1 cellular context compared by ENCODE assay signal in the genomic region with DNA sequence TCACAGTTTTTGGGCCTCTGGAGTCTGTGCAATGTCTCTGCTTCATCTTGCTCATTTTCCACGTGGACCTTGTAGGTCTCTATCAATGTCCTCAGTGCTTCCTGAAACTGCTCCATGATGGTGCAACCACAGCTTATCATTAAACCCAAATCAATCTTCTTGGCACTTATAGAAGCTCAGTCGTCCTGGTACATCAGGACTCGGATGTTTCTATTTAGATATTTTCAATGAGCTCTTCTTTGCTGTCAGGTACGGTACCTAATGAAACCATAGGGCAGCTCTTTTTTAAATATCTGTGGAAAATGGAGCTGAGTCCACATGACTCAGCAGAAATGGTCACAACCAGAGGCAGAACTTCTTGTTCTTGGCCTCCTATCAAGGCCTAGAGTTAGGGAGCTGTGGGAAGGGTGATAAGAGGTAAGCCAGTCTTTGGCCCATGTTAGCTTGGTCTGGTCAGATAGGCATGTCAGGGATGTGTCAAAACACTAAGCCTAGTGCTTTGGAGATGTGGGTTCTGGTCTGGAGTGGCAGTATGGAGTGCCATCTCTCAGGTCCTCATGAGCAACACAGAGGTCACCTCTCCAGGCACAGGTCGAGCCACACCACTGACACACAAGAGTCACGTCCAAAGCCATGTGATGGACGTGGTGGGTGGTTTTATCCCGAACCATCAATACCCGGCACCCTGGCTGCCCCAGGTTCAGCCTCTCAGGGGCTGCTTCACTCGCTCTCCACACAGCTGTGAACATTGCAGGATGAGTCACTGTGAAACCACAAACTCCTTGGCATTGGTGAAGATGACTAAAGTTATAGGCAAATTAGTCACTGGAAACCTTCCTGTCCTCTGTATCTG.
TF ChIP-seq lines count a peak whose summit lies in the region.

No MANE protein-coding gene starts in this region.

TF ChIP-seq in K562, 482 proteins besides CTCF, POLR2A, EP300 and RAD21 (continued from another document and continues in another):
- TF ChIP-seq BMI1 (IDR thresholded peaks at IDR 0.05; ENCODE audit: low read length): no peak
- no peak for TF ChIP-seq PREB (CRISPR knock-in tag; IDR thresholded peaks at IDR 0.05)
- peak; percentile 73 to 81 for TF ChIP-seq MNT (conservative IDR thresholded peaks at IDR 0.05)
- TF ChIP-seq MCM5 (IDR thresholded peaks at IDR 0.05; ENCODE audit: low read depth): no peak
- no peak for TF ChIP-seq PCBP2 (IDR thresholded peaks at IDR 0.05; ENCODE audit: low read depth, low read length, poor library complexity, severe bottlenecking)
- TF ChIP-seq ESRRA (IDR thresholded peaks at IDR 0.05; ENCODE audit: borderline replicate concordance, low read depth): 0 out of 2 replicates have a peak, but pooled peaks have one; percentile 38
- TF ChIP-seq PHF20 (IDR thresholded peaks at IDR 0.05; ENCODE audit: partially characterized antibody): peak; percentile 61
- peak; percentile 86 for TF ChIP-seq MTA1 (IDR thresholded peaks at IDR 0.05; ENCODE audit: borderline replicate concordance)
- peak; percentile 100 for TF ChIP-seq NFE2 (IDR thresholded peaks at IDR 0.05; ENCODE audit: low read depth)
- no peak for TF ChIP-seq ZC3H4 (CRISPR knock-in tag; IDR thresholded peaks at IDR 0.05; ENCODE audit: borderline replicate concordance)
- 0 out of 2 replicates have a peak, but pooled peaks have one; percentile 1 for TF ChIP-seq MEF2A (IDR thresholded peaks at IDR 0.05; ENCODE audit: control insufficient read depth, low read depth, low read length)
- TF ChIP-seq, protein P1, sequence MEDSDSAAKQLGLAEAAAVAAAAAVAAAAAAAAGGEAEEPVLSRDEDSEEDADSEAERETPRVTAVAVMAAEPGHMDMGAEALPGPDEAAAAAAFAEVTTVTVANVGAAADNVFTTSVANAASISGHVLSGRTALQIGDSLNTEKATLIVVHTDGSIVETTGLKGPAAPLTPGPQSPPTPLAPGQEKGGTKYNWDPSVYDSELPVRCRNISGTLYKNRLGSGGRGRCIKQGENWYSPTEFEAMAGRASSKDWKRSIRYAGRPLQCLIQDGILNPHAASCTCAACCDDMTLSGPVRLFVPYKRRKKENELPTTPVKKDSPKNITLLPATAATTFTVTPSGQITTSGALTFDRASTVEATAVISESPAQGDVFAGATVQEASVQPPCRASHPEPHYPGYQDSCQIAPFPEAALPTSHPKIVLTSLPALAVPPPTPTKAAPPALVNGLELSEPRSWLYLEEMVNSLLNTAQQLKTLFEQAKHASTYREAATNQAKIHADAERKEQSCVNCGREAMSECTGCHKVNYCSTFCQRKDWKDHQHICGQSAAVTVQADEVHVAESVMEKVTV (CRISPR knock-in tag; IDR thresholded peaks at IDR 0.05): 0 out of 2 replicates have a peak, but pooled peaks have one; percentile 14
- TF ChIP-seq, protein P2, sequence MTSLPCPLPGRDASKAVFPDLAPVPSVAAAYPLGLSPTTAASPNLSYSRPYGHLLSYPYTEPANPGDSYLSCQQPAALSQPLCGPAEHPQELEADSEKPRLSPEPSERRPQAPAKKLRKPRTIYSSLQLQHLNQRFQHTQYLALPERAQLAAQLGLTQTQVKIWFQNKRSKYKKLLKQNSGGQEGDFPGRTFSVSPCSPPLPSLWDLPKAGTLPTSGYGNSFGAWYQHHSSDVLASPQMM (CRISPR knock-in tag; IDR thresholded peaks at IDR 0.05): no peak
- TF ChIP-seq SMAD2 (IDR thresholded peaks at IDR 0.05; ENCODE audit: low read depth, low read length): no peak
- peak; percentile 76 for TF ChIP-seq CEBPG (CRISPR knock-in tag; IDR thresholded peaks at IDR 0.05)
- peak in 1 of 2 experiments; percentile 90; a peak in 3 of 4 replicates for TF ChIP-seq CEBPG (tag; conservative IDR thresholded peaks at IDR 0.05 in 1 of 2, IDR thresholded peaks at IDR 0.05 in 1 of 2)
- TF ChIP-seq, protein P3, sequence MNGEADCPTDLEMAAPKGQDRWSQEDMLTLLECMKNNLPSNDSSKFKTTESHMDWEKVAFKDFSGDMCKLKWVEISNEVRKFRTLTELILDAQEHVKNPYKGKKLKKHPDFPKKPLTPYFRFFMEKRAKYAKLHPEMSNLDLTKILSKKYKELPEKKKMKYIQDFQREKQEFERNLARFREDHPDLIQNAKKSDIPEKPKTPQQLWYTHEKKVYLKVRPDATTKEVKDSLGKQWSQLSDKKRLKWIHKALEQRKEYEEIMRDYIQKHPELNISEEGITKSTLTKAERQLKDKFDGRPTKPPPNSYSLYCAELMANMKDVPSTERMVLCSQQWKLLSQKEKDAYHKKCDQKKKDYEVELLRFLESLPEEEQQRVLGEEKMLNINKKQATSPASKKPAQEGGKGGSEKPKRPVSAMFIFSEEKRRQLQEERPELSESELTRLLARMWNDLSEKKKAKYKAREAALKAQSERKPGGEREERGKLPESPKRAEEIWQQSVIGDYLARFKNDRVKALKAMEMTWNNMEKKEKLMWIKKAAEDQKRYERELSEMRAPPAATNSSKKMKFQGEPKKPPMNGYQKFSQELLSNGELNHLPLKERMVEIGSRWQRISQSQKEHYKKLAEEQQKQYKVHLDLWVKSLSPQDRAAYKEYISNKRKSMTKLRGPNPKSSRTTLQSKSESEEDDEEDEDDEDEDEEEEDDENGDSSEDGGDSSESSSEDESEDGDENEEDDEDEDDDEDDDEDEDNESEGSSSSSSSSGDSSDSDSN (IDR thresholded peaks at IDR 0.05; ENCODE audit: borderline replicate concordance in 1 of 2, low read depth in 2 of 2, low read length in 2 of 2): 0 out of 4 replicates have a peak, but pooled peaks have one; percentile 19 to 69
- TF ChIP-seq RBM25 (IDR thresholded peaks at IDR 0.05; ENCODE audit: low read depth, low read length, severe bottlenecking): no peak
- TF ChIP-seq ZNF551 (CRISPR knock-in tag; IDR thresholded peaks at IDR 0.05): no peak
- TF ChIP-seq OTX1 (CRISPR knock-in tag; IDR thresholded peaks at IDR 0.05): peak; percentile 85; the same call in 1 of the 2 replicates
- peak; percentile 68 for TF ChIP-seq DIDO1 (tag; IDR thresholded peaks at IDR 0.05; ENCODE audit: low read depth)
- no peak for TF ChIP-seq RFX5 (IDR thresholded peaks at IDR 0.05; ENCODE audit: low read depth, low read length)
- peak; percentile 65; the same call in 1 of the 2 replicates for TF ChIP-seq ZEB2 (IDR thresholded peaks at IDR 0.05)
- TF ChIP-seq HNRNPUL1 (IDR thresholded peaks at IDR 0.05; ENCODE audit: low read length): no peak
- no peak for TF ChIP-seq SRSF9 (IDR thresholded peaks at IDR 0.05; ENCODE audit: borderline replicate concordance, low read depth, low read length)
- TF ChIP-seq RBM14 (IDR thresholded peaks at IDR 0.05; ENCODE audit: borderline replicate concordance, insufficient read depth, low read depth, low read length): no peak
- peak; percentile 67; the same call in 1 of the 2 replicates for TF ChIP-seq HLTF (IDR thresholded peaks at IDR 0.05)
- TF ChIP-seq ZNF830 (CRISPR knock-in tag; IDR thresholded peaks at IDR 0.05): no peak
- TF ChIP-seq ZNF589 (CRISPR knock-in tag; IDR thresholded peaks at IDR 0.05; ENCODE audit: low read depth): peak; percentile 84; the same call in 1 of the 2 replicates
- TF ChIP-seq ARID1B (IDR thresholded peaks at IDR 0.05): peak; percentile 98
- peak; percentile 55 for TF ChIP-seq NR2C1 (IDR thresholded peaks at IDR 0.05)
- peak; percentile 51 for TF ChIP-seq NR2C1 (tag; IDR thresholded peaks at IDR 0.05)
- TF ChIP-seq ZNF766 (CRISPR knock-in tag; conservative IDR thresholded peaks at IDR 0.05): peak; percentile 92
- TF ChIP-seq MAFF (IDR thresholded peaks at IDR 0.05; ENCODE audit: low read length): peak; percentile 100
- TF ChIP-seq GABPB1 (CRISPR knock-in tag; IDR thresholded peaks at IDR 0.05): 0 out of 2 replicates have a peak, but pooled peaks have one; percentile 59
- TF ChIP-seq CCNT2 (IDR thresholded peaks at IDR 0.05; ENCODE audit: borderline replicate concordance, extremely low read depth, insufficient read length, low read depth, low read length): peak; percentile 15
- TF ChIP-seq, protein P4, sequence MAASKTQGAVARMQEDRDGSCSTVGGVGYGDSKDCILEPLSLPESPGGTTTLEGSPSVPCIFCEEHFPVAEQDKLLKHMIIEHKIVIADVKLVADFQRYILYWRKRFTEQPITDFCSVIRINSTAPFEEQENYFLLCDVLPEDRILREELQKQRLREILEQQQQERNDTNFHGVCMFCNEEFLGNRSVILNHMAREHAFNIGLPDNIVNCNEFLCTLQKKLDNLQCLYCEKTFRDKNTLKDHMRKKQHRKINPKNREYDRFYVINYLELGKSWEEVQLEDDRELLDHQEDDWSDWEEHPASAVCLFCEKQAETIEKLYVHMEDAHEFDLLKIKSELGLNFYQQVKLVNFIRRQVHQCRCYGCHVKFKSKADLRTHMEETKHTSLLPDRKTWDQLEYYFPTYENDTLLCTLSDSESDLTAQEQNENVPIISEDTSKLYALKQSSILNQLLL (CRISPR knock-in tag; IDR thresholded peaks at IDR 0.05; ENCODE audit: borderline replicate concordance): no peak
- TF ChIP-seq ZC3H11A (IDR thresholded peaks at IDR 0.05; ENCODE audit: low read depth, low read length): no peak
- TF ChIP-seq ATF3 (IDR thresholded peaks at IDR 0.05): peak; percentile 98
- TF ChIP-seq ATF3 (CRISPR knock-in tag; conservative IDR thresholded peaks at IDR 0.05): peak; percentile 96
- no peak for TF ChIP-seq NR3C1 (CRISPR knock-in tag; IDR thresholded peaks at IDR 0.05)
- TF ChIP-seq PTTG1 (tag; IDR thresholded peaks at IDR 0.05; ENCODE audit: low read depth): peak; percentile 32
- no peak; the same call in none of the 2 replicates for TF ChIP-seq RUNX1 (IDR thresholded peaks at IDR 0.05; ENCODE audit: low read depth)
- TF ChIP-seq BCOR (IDR thresholded peaks at IDR 0.05): peak; percentile 67
- peak; percentile 40; the same call in 1 of the 2 replicates for TF ChIP-seq ZNF76 (CRISPR knock-in tag; IDR thresholded peaks at IDR 0.05; ENCODE audit: borderline replicate concordance)
- TF ChIP-seq, protein P5, sequence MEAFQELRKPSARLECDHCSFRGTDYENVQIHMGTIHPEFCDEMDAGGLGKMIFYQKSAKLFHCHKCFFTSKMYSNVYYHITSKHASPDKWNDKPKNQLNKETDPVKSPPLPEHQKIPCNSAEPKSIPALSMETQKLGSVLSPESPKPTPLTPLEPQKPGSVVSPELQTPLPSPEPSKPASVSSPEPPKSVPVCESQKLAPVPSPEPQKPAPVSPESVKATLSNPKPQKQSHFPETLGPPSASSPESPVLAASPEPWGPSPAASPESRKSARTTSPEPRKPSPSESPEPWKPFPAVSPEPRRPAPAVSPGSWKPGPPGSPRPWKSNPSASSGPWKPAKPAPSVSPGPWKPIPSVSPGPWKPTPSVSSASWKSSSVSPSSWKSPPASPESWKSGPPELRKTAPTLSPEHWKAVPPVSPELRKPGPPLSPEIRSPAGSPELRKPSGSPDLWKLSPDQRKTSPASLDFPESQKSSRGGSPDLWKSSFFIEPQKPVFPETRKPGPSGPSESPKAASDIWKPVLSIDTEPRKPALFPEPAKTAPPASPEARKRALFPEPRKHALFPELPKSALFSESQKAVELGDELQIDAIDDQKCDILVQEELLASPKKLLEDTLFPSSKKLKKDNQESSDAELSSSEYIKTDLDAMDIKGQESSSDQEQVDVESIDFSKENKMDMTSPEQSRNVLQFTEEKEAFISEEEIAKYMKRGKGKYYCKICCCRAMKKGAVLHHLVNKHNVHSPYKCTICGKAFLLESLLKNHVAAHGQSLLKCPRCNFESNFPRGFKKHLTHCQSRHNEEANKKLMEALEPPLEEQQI (IDR thresholded peaks at IDR 0.05): peak; percentile 96
- 0 out of 2 replicates have a peak, but pooled peaks have one; percentile 8 for TF ChIP-seq CREM (IDR thresholded peaks at IDR 0.05; ENCODE audit: low read depth)
- no peak for TF ChIP-seq SAFB2 (IDR thresholded peaks at IDR 0.05; ENCODE audit: borderline replicate concordance, low read depth, low read length, severe bottlenecking)
- peak; percentile 74 for TF ChIP-seq ZNF75A (CRISPR knock-in tag; IDR thresholded peaks at IDR 0.05)
